8 cellular contexts compared by ENCODE assay signal in genomic region chr1:31617917-31618746, GRCh38. TPM values are rescaled to one million over a fixed set of nuclear protein-coding genes. Genes with fewer than 3 reads are reported as not detected.
DNase-seq lines count a peak whose midpoint lies in the region; ATAC-seq and TF ChIP-seq lines count a peak whose summit lies in the region.

No MANE protein-coding gene starts in this region.

- CTCF ChIA-PET in BJ (lab: Yijun Ruan, JAX), result interaction anchor here (0.9 to 4.0 kb wide), 20 partner anchors 9 to 196 kb away, joined by 3 to 29 read pairs (median 6); partner anchors contain the start of gene PEF1

- H3K27me3 ChIP-seq in BJ (ENCODE audit: control insufficient read depth, insufficient read depth, low read length) (peaks cover 12% of the 10 kb centered on the region), NT2/D1 (ENCODE audit: insufficient read depth, insufficient read length) (peaks cover 43% of the 10 kb centered on the region), left ventricle myocardium inferior (ENCODE audit: low read depth) (peaks cover 12% of the 10 kb centered on the region), gastrocnemius medialis (peaks cover 20 to 21% (median 20%) of the 10 kb centered on the region in 3 donors)

- ATAC-seq in GM21423 (IDR thresholded peaks at IDR 0.05; ENCODE audit: unreplicated experiment) (peak; percentile 52), gastrocnemius medialis (peak; percentile 39 to 51), HG03565 (IDR thresholded peaks at IDR 0.05; ENCODE audit: unreplicated experiment) (no peak), GM18868 (IDR thresholded peaks at IDR 0.05; ENCODE audit: unreplicated experiment) (no peak)

- no peak for TF ChIP-seq POLR2A in gastrocnemius medialis (IDR thresholded peaks at IDR 0.05)

- TF ChIP-seq CTCF in BJ (IDR thresholded peaks at IDR 0.05; ENCODE audit: insufficient read depth, low read depth, low read length) (peak; percentile 95), left ventricle myocardium inferior (IDR thresholded peaks at IDR 0.05; ENCODE audit: borderline replicate concordance) (peak; percentile 91), gastrocnemius medialis (IDR thresholded peaks at IDR 0.05 in 4 of 5, conservative IDR thresholded peaks at IDR 0.05 in 1 of 5) (peak; percentile 53 to 88 (median 81))

- POLR2A ChIA-PET in BJ (lab: Charles Lee), result no interaction called here

- H3K4me3 ChIP-seq in BJ (ENCODE audit: low read depth, low read length) (peak overlapping the region; percentile 47), NT2/D1 (ENCODE audit: insufficient read length, low read depth) (peak overlapping the region; percentile 54), left ventricle myocardium inferior (peak overlapping the region; percentile 67), gastrocnemius medialis (peak overlapping the region; percentile 60 to 76 (median 64))

- no peaks in the 10 kb centered on the region for H3K9me3 ChIP-seq in NT2/D1 (ENCODE audit: insufficient read depth, low read length)
- no peaks in the 10 kb centered on the region for H3K9me3 ChIP-seq in left ventricle myocardium inferior (replicated peaks)
- no peaks in the 10 kb centered on the region for H3K9me3 ChIP-seq in gastrocnemius medialis

- H3K4me1 ChIP-seq in NT2/D1 (ENCODE audit: insufficient read depth, insufficient read length) (peaks cover 27% of the 10 kb centered on the region), left ventricle myocardium inferior (peaks cover 54% of the 10 kb centered on the region), gastrocnemius medialis (peaks cover 4 to 8% of the 10 kb centered on the region in 2 donors)

- H3K9ac ChIP-seq in NT2/D1 (ENCODE audit: insufficient read length, low read depth), result peak overlapping the region; percentile 80

- DNase-seq in BJ (ENCODE audit: low read depth) (no peak), NT2/D1 (ENCODE audit: low read depth, low spot score) (peak; percentile 74), left ventricle myocardium inferior (peak; percentile 42), gastrocnemius medialis (no peak)
- peak; percentile 51 for DNase-seq in activated naive CD4-positive, alpha-beta T cell treated with Interleukin-2 at 50 U/mL for 16 hours

- no peaks in the 10 kb centered on the region for H3K36me3 ChIP-seq in BJ (ENCODE audit: control insufficient read depth, insufficient read depth, low read length)
- H3K36me3 ChIP-seq in NT2/D1 (ENCODE audit: insufficient read depth, insufficient read length, low read length), result no peaks in the 10 kb centered on the region
- no peaks in the 10 kb centered on the region for H3K36me3 ChIP-seq in left ventricle myocardium inferior
- no peaks in the 10 kb centered on the region for H3K36me3 ChIP-seq in gastrocnemius medialis

- H3K27ac ChIP-seq in left ventricle myocardium inferior (replicated peaks), result peak overlapping the region; percentile 36
- H3K27ac ChIP-seq in gastrocnemius medialis, result peak overlapping the region; percentile 8 to 57 (median 34)

- intact Hi-C loops in left ventricle myocardium inferior (cut with micrococcal nuclease) (no loop called here), gastrocnemius medialis (cut with DNase I; ENCODE audit: low total_unique reads) (loop anchor here (1.0 kb wide), 1 partner anchor 53 kb away; no protein-coding TSS in a partner anchor)

- in situ Hi-C loops in gastrocnemius medialis (cut with MboI; ENCODE audit: low sequenced_read_pairs in 4 of 4), result no loop called here

RNA-seq across cellular contexts. Expression of gene HCRTR1, which starts 0.6 kb away (rescaled TPM):
- not detected in 2 replicates for polyA plus RNA-seq in BJ (2011; rRNA removed)
- polyA minus RNA-seq in BJ (2011; rRNA and poly(A)+ RNA removed), result not detected in 2 replicates
- total RNA-seq in left ventricle myocardium inferior (0.44 TPM), gastrocnemius medialis (under 1 TPM in 1 of 4 donors, not detected in 3; 0.59 TPM)

RNA-seq across cellular contexts. Expression of gene PEF1, which starts 26.5 kb away (rescaled TPM):
- 111 and 145 TPM in 2 replicates for polyA plus RNA-seq in BJ (2011; rRNA removed)
- 93.5 and 142 TPM in 2 replicates for polyA minus RNA-seq in BJ (2011; rRNA and poly(A)+ RNA removed)
- total RNA-seq in left ventricle myocardium inferior, result 36.4 TPM
- 10 to 100 TPM; 29.5 to 53.1 (median 42.7) TPM for total RNA-seq in gastrocnemius medialis

RNA-seq across cellular contexts. Expression of gene TINAGL1, which starts 41.8 kb away (rescaled TPM):
- polyA plus RNA-seq in BJ (2011; rRNA removed), result 32.6 and 39.0 TPM in 2 replicates
- polyA minus RNA-seq in BJ (2011; rRNA and poly(A)+ RNA removed), result 24.7 and 35.4 TPM in 2 replicates
- total RNA-seq in left ventricle myocardium inferior (223 TPM), gastrocnemius medialis (100 to 1,000 TPM in 2 of 4 donors, 10 to 100 TPM in 2; 50.3 to 120 (median 105) TPM)

Comparison
In these comparisons a context has a peak if more than half of its experiments do, and no peak if none do; other contexts are left out.
1. DNase-seq: peak in NT2/D1 (single experiment), activated naive CD4-positive, alpha-beta T cell treated with Interleukin-2 at 50 U/mL for 16 hours (single experiment) and left ventricle myocardium inferior (single experiment); none in BJ (single experiment) and gastrocnemius medialis (0 of 2).
2. ATAC-seq: peak in GM21423 (single experiment) and gastrocnemius medialis (2 of 2); none in HG03565 (single experiment) and GM18868 (single experiment).
3. Peak in every context shown above with its lines, with median percentiles within 50 percentile points of each other: H3K4me3 ChIP-seq and CTCF ChIP-seq.